In the genomic region with DNA sequence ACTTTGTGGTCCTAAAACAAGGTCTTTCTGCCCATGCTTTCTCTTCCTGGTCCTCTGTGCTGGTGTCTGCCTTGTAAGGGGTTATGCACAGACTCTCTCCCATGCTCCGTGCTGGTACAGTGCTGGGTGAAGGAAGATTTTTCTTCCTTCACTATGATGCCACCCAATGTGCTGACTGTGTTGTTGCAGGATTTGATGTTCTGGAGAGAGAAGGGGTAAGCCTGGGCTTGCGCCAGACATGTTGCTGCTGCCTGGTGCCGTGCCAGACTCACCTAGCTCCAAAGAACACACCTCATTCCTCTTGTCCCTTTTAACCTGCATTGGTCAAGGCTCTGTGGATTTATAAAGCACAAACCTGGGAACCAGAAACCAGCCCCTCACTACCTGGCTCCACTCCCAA, we compare ENCODE assay signal across 1 cellular context.
TF ChIP-seq lines count a peak whose summit lies in the region.

No MANE protein-coding gene starts in this region.

TF ChIP-seq in K562, 482 proteins besides CTCF, POLR2A, EP300 and RAD21 (continued from another document):
- TF ChIP-seq, protein P1, sequence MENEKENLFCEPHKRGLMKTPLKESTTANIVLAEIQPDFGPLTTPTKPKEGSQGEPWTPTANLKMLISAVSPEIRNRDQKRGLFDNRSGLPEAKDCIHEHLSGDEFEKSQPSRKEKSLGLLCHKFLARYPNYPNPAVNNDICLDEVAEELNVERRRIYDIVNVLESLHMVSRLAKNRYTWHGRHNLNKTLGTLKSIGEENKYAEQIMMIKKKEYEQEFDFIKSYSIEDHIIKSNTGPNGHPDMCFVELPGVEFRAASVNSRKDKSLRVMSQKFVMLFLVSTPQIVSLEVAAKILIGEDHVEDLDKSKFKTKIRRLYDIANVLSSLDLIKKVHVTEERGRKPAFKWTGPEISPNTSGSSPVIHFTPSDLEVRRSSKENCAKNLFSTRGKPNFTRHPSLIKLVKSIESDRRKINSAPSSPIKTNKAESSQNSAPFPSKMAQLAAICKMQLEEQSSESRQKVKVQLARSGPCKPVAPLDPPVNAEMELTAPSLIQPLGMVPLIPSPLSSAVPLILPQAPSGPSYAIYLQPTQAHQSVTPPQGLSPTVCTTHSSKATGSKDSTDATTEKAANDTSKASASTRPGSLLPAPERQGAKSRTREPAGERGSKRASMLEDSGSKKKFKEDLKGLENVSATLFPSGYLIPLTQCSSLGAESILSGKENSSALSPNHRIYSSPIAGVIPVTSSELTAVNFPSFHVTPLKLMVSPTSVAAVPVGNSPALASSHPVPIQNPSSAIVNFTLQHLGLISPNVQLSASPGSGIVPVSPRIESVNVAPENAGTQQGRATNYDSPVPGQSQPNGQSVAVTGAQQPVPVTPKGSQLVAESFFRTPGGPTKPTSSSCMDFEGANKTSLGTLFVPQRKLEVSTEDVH (IDR thresholded peaks at IDR 0.05; ENCODE audit: low read depth, partially characterized antibody) = no peak
- TF ChIP-seq, protein P2, sequence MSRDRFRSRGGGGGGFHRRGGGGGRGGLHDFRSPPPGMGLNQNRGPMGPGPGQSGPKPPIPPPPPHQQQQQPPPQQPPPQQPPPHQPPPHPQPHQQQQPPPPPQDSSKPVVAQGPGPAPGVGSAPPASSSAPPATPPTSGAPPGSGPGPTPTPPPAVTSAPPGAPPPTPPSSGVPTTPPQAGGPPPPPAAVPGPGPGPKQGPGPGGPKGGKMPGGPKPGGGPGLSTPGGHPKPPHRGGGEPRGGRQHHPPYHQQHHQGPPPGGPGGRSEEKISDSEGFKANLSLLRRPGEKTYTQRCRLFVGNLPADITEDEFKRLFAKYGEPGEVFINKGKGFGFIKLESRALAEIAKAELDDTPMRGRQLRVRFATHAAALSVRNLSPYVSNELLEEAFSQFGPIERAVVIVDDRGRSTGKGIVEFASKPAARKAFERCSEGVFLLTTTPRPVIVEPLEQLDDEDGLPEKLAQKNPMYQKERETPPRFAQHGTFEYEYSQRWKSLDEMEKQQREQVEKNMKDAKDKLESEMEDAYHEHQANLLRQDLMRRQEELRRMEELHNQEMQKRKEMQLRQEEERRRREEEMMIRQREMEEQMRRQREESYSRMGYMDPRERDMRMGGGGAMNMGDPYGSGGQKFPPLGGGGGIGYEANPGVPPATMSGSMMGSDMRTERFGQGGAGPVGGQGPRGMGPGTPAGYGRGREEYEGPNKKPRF (IDR thresholded peaks at IDR 0.05; ENCODE audit: low read depth, low read length) = no peak
- TF ChIP-seq MAFF (IDR thresholded peaks at IDR 0.05; ENCODE audit: low read length) (no peak), MCM3 (IDR thresholded peaks at IDR 0.05) (no peak), PHB (CRISPR knock-in tag; IDR thresholded peaks at IDR 0.05) (no peak), XRCC4 (IDR thresholded peaks at IDR 0.05; ENCODE audit: extremely low read depth, insufficient read depth, insufficient read length) (no peak), RFX7 (CRISPR knock-in tag; IDR thresholded peaks at IDR 0.05) (no peak), ZNF586 (CRISPR knock-in tag; conservative IDR thresholded peaks at IDR 0.05) (no peak), RBM25 (IDR thresholded peaks at IDR 0.05; ENCODE audit: low read depth, low read length, severe bottlenecking) (no peak), GTF2E2 (tag; IDR thresholded peaks at IDR 0.05) (no peak), ZBTB8A (IDR thresholded peaks at IDR 0.05; ENCODE audit: partially characterized antibody) (no peak), ZNF77 (CRISPR knock-in tag; IDR thresholded peaks at IDR 0.05) (no peak)
- TF ChIP-seq, protein P3, sequence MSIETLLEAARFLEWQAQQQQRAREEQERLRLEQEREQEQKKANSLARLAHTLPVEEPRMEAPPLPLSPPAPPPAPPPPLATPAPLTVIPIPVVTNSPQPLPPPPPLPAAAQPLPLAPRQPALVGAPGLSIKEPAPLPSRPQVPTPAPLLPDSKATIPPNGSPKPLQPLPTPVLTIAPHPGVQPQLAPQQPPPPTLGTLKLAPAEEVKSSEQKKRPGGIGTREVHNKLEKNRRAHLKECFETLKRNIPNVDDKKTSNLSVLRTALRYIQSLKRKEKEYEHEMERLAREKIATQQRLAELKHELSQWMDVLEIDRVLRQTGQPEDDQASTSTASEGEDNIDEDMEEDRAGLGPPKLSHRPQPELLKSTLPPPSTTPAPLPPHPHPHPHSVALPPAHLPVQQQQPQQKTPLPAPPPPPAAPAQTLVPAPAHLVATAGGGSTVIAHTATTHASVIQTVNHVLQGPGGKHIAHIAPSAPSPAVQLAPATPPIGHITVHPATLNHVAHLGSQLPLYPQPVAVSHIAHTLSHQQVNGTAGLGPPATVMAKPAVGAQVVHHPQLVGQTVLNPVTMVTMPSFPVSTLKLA (conservative IDR thresholded peaks at IDR 0.05) = no peak
- TF ChIP-seq, protein P4, sequence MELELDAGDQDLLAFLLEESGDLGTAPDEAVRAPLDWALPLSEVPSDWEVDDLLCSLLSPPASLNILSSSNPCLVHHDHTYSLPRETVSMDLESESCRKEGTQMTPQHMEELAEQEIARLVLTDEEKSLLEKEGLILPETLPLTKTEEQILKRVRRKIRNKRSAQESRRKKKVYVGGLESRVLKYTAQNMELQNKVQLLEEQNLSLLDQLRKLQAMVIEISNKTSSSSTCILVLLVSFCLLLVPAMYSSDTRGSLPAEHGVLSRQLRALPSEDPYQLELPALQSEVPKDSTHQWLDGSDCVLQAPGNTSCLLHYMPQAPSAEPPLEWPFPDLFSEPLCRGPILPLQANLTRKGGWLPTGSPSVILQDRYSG (tag; conservative IDR thresholded peaks at IDR 0.05; ENCODE audit: low read depth) = no peak
